ENCODE assay signal across 9 cellular contexts in the genomic region with DNA sequence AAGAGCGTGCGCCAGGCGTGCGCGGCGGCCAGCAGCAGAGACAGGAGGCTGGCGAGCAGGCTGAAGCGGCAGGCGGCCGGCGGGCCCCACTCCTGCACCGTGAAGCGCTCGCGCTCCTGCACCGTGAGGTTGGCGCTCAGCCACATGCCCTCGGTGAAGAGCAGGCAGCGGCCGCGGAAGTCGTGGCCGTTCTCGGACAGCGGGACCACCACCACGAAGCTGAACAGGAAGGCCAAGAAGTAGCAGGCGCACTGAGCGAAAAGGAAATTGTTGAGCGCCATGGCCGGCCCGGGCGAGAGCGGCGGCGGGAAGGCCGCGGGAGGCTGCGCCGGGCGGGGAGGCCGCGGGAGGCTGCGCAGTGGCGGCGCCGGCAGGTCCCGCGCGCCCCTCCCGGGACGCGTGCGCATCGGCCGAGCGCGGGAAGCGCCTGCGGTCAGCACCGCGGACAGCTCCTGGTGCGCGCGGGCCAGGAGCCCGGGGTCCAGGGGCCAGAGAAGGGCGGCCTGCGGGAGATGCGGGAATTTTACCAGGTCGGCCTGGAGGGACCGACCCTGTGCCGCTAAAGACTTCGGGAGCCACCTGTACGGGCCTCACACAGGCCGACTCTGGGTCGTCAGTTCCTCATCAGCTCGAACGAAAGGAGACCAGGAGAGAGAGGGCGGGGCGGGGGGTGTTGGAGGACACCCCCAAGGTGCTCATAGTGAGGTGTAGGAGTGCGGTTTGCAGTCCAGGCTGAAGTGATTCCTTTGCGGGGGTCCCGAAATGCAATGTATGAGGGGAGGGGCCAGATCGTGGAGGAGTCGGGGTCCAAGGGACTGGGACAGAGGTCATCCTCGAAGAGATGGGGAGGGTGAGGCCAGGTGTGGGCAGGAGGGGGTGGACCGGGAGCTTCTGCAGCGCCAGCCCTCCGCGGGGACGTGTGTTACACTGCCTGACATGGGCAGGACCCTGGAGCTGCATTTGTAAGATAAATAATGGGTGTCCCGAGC. TPM values are rescaled to one million over a fixed set of nuclear protein-coding genes. Genes with fewer than 3 reads are reported as not detected.
DNase-seq lines count a peak whose midpoint lies in the region; ATAC-seq and TF ChIP-seq lines count a peak whose summit lies in the region.
"Had no signal": no experiment of that assay in that cellular context is flagged by ENCODE, and none has a peak within 500 bp of the region (broad histone marks: within the 10 kb centered on the region; RNA-seq: fewer than 3 reads in every experiment).

A gene (minus strand): TSS at position 312 of the 989 bp plus-strand sequence. CDS start 31 bp downstream, at position 281.

- H3K79me2 ChIP-seq in GM23248 (ENCODE audit: insufficient read depth) (no peaks in the 10 kb centered on the region), parathyroid adenoma (no peaks in the 10 kb centered on the region)

- no peaks in the 10 kb centered on the region for H4K20me1 ChIP-seq in GM23248 (ENCODE audit: insufficient read depth)

- ATAC-seq in HG02870 (IDR thresholded peaks at IDR 0.05; ENCODE audit: unreplicated experiment) (no peak), GM21723 (IDR thresholded peaks at IDR 0.05; ENCODE audit: unreplicated experiment) (no peak)

- no peaks in the 10 kb centered on the region for H3K4me1 ChIP-seq in GM23248 (ENCODE audit: insufficient read depth)
- peaks cover 6% of the 10 kb centered on the region for H3K4me1 ChIP-seq in NT2/D1 (ENCODE audit: insufficient read depth, insufficient read length)
- peaks cover 9% of the 10 kb centered on the region for H3K4me1 ChIP-seq in parathyroid adenoma

- 9 to 11% methylated on average over 52 to 90 of the region's 91 CpGs for WGBS in GM23248 (ENCODE audit: low coverage in 1 of 2, low lambda C conversion rate in 2 of 2, missing lambda C conversion rate in 2 of 2), 2 experiments

- H3K27ac ChIP-seq in GM23248: no peak within 1 kb of the TSS
- no peak within 1 kb of the TSS for H3K27ac ChIP-seq in parathyroid adenoma

- H3K9me2 ChIP-seq in GM23248 (ENCODE audit: insufficient read depth): no peaks in the 10 kb centered on the region

- no peak within 1 kb of the TSS for H2AFZ ChIP-seq in GM23248
- peak within 1 kb of the TSS; percentile 81 for H2AFZ ChIP-seq in parathyroid adenoma

- H3K9me3 ChIP-seq in GM23248 (ENCODE audit: low read depth) (no peaks in the 10 kb centered on the region), NT2/D1 (ENCODE audit: insufficient read depth, low read length) (no peaks in the 10 kb centered on the region), parathyroid adenoma (ENCODE audit: control insufficient read depth, low read length) (no peaks in the 10 kb centered on the region)

- no peak for TF ChIP-seq CTCF in parathyroid adenoma (IDR thresholded peaks at IDR 0.05)

- H3K4me2 ChIP-seq in GM23248 (ENCODE audit: unreplicated experiment) (no peak within 1 kb of the TSS), parathyroid adenoma (ENCODE audit: low read length) (peak within 1 kb of the TSS; percentile 18)

- H3K36me3 ChIP-seq in GM23248 (ENCODE audit: low read depth) (no peaks in the 10 kb centered on the region), NT2/D1 (ENCODE audit: insufficient read depth, insufficient read length, low read length) (no peaks in the 10 kb centered on the region), parathyroid adenoma (ENCODE audit: control insufficient read depth, insufficient read depth, low read length) (no peaks in the 10 kb centered on the region)

- in situ Hi-C loops in GM23248 (cut with MboI): no loop called here

- H3K27me3 ChIP-seq in GM23248 (replicated peaks; ENCODE audit: insufficient read depth): peaks cover 32% of the 10 kb centered on the region
- peaks cover 45% of the 10 kb centered on the region for H3K27me3 ChIP-seq in NT2/D1 (ENCODE audit: insufficient read depth, insufficient read length)
- no peaks in the 10 kb centered on the region for H3K27me3 ChIP-seq in parathyroid adenoma (ENCODE audit: control insufficient read depth, insufficient read depth, low read length)

- no peaks in the 10 kb centered on the region for H3F3A ChIP-seq in GM23248 (ENCODE audit: insufficient read depth)

- H3K9ac ChIP-seq in GM23248: no peak within 1 kb of the TSS
- peak within 1 kb of the TSS; percentile 85 for H3K9ac ChIP-seq in NT2/D1 (ENCODE audit: insufficient read length, low read depth)
- no peak within 1 kb of the TSS for H3K9ac ChIP-seq in parathyroid adenoma

- H3K4me3 ChIP-seq in GM23248 (no peak within 1 kb of the TSS), NT2/D1 (ENCODE audit: insufficient read length, low read depth) (peak within 1 kb of the TSS; percentile 46), parathyroid adenoma (ENCODE audit: low read depth, low read length) (no peak within 1 kb of the TSS)

- DNase-seq in GM23248 (peak; percentile 35), NT2/D1 (ENCODE audit: low read depth, low spot score) (peak; percentile 40), globus pallidus (ENCODE audit: low spot score) (peak; percentile 35), germinal center (ENCODE audit: low spot score) (no peak)
- DNase-seq in effector CD8-positive, alpha-beta T cell (lab: John Stamatoyannopoulos, UW): no peak

RNA-seq across cellular contexts. Expression of the gene that starts here (rescaled TPM):
- not detected in 2 replicates for total RNA-seq in GM23248 (2014; rRNA removed; shearing (Covaris generic))
- not detected in 2 replicates for polyA plus RNA-seq in GM23248 (2016; fragmentation: Nextera tagmentation; extraction: Ambion mirVana)
- total RNA-seq: subcutaneous adipose tissue had no signal

Comparison
In these comparisons a context has a peak if more than half of its experiments do, and no peak if none do; other contexts are left out.
1. Peak in DNase-seq in GM23248; RNA of the gene not detected or under 1 TPM.
2. DNase-seq: peak in NT2/D1 (single experiment) and globus pallidus (single experiment); none in effector CD8-positive, alpha-beta T cell (single experiment) and germinal center (single experiment).